ENCODE assay signal across 15 cellular contexts in genomic region chr1:117842408-117843170, GRCh38.
DNase-seq lines count a peak whose midpoint lies in the region; ATAC-seq and TF ChIP-seq lines count a peak whose summit lies in the region.
"Had no signal": no experiment of that assay in that cellular context is flagged by ENCODE, and none has a peak within 500 bp of the region (broad histone marks: within the 10 kb centered on the region; RNA-seq: fewer than 3 reads in every experiment).

No MANE protein-coding gene starts in this region.

- TF ChIP-seq CTCF in GM20000 (IDR thresholded peaks at IDR 0.05; ENCODE audit: extremely low read depth, missing control alignments) = no peak

- no peak overlapping the region for H3K27ac Mint-ChIP-seq in stimulated activated naive B cell treated with anti-CD40 and anti-IgM and Interleukin-4, amounts not matched to agents 10 μg/mL and 1 μg/mL and 100 μg/mL, for 72 hours

- H3K36me3 Mint-ChIP-seq in stimulated activated naive B cell treated with anti-CD40 and anti-IgM and Interleukin-4, amounts not matched to agents 10 μg/mL and 1 μg/mL and 100 μg/mL, for 72 hours = peaks cover 58 to 66% of the 10 kb centered on the region in 2 donors

- ATAC-seq in stimulated activated naive B cell treated with anti-CD40 and anti-IgM and Interleukin-4, amounts not matched to agents 10 μg/mL and 1 μg/mL and 100 μg/mL, for 72 hours (replicated peaks) = no peak

- H3K27me3 Mint-ChIP-seq in stimulated activated naive B cell treated with anti-CD40 and anti-IgM and Interleukin-4, amounts not matched to agents 10 μg/mL and 1 μg/mL and 100 μg/mL, for 72 hours = no peaks in the 10 kb centered on the region

- H3K4me1 Mint-ChIP-seq in stimulated activated naive B cell treated with anti-CD40 and anti-IgM and Interleukin-4, amounts not matched to agents 10 μg/mL and 1 μg/mL and 100 μg/mL, for 72 hours = no peaks in the 10 kb centered on the region

- peak; percentile 49 for DNase-seq in NCI-H748 (lab: John Stamatoyannopoulos, UW; ENCODE audit: unreplicated experiment)
- DNase-seq in NCI-H748 treated with DMSO at 0.1 percent for 48 hours (lab: John Stamatoyannopoulos, UW) = no peak
- peak; percentile 38 for DNase-seq in SK-MEL-5 (ENCODE audit: low read depth, low spot score)
- peak; percentile 23 for DNase-seq in iPS DF 19.7 (ENCODE audit: low read depth, low spot score)
- DNase-seq in NCI-H1048 (lab: John Stamatoyannopoulos, UW) = no peak
- no peak for DNase-seq in GM20000 (ENCODE audit: low spot score)
- DNase-seq in UCSD-AML1 (lab: John Stamatoyannopoulos, UW; ENCODE audit: unreplicated experiment) = no peak
- DNase-seq in stimulated activated naive B cell treated with anti-CD40 and anti-IgM and Interleukin-4, amounts not matched to agents 10 μg/mL and 1 μg/mL and 100 μg/mL, for 72 hours = no peak
- DNase-seq: activated CD8-positive, alpha-beta memory T cell treated with anti-CD3 and anti-CD28 coated beads for 24 hours; activated naive CD4-positive, alpha-beta T cell treated with Interleukin-2 at 50 U/mL for 16 hours; Calu3; caudate nucleus; hypothalamus; NCI-H345; T-helper 9 cell had no signal

- H3K4me3 Mint-ChIP-seq in stimulated activated naive B cell treated with anti-CD40 and anti-IgM and Interleukin-4, amounts not matched to agents 10 μg/mL and 1 μg/mL and 100 μg/mL, for 72 hours = no peak overlapping the region

- peaks cover 29 to 30% of the 10 kb centered on the region in 2 donors for H3K9me3 Mint-ChIP-seq in stimulated activated naive B cell treated with anti-CD40 and anti-IgM and Interleukin-4, amounts not matched to agents 10 μg/mL and 1 μg/mL and 100 μg/mL, for 72 hours

- in situ Hi-C loops in SK-MEL-5 (cut with HindIII; ENCODE audit: low pct_unique_long_range_greater_than_20kb, low sequenced_read_pairs) = no loop called here

Comparison
In these comparisons a context has a peak if more than half of its experiments do, and no peak if none do; other contexts are left out.
1. DNase-seq: peak in NCI-H748 (single experiment), SK-MEL-5 (single experiment) and iPS DF 19.7 (single experiment); none in NCI-H748 treated with DMSO at 0.1 percent for 48 hours (single experiment), NCI-H1048 (single experiment), GM20000 (single experiment), UCSD-AML1 (single experiment) and stimulated activated naive B cell treated with anti-CD40 and anti-IgM and Interleukin-4, amounts not matched to agents 10 μg/mL and 1 μg/mL and 100 μg/mL, for 72 hours (single experiment).